1 cellular context compared by ENCODE assay signal in genomic region chr2:111135910-111136297, GRCh38.
TF ChIP-seq lines count a peak whose summit lies in the region.

No MANE protein-coding gene starts in this region.

TF ChIP-seq in IMR-90, 13 proteins besides CTCF, POLR2A, EP300 and RAD21 (continued from another document):
- no peak for TF ChIP-seq USF2 (IDR thresholded peaks at IDR 0.05; ENCODE audit: low read depth, low read length)
